8 cellular contexts compared by ENCODE assay signal in the genomic region with DNA sequence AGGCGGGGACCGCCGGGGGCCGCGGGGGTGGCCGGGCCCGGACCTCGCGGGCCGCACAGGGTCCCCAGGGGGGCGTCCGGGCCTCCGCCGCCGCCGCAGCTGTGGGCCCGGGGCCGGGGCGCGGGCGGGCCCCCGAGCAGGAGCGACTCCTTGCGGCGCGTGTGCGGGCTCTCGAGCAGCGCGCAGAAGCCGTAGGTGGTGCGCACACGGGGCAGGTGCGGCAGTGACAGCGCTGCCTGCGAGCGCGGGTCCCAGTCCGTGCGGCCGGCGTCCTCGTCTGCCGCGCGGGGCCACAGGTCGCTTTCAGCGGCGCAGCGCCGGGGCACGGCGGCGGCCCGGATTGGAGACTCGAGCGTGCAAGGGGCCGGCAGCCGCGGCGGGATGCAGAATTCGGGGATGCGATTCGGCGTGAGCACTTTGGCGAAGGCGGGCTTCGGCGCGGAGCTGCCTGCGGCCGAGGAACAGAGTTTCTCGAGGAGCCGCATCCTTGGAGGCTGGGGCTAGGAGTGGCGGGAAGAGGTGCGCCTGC. TPM values are rescaled to one million over a fixed set of nuclear protein-coding genes. Genes with fewer than 3 reads are reported as not detected.
DNase-seq lines count a peak whose midpoint lies in the region; ATAC-seq and TF ChIP-seq lines count a peak whose summit lies in the region.

No MANE protein-coding gene starts in this region.

- ATAC-seq in right lobe of liver (peak; percentile 35 to 61 (median 38)), upper lobe of left lung (ENCODE audit: low FRiP score in 2 of 2) (peak; percentile 29 to 43), HG02623 (IDR thresholded peaks at IDR 0.05; ENCODE audit: unreplicated experiment) (no peak)

- H3K9me3 ChIP-seq in right lobe of liver = no peaks in the 10 kb centered on the region
- H3K9me3 ChIP-seq in upper lobe of left lung = no peaks in the 10 kb centered on the region

- TF ChIP-seq POLR2A in right lobe of liver (IDR thresholded peaks at IDR 0.05) (no peak), upper lobe of left lung (IDR thresholded peaks at IDR 0.05) (no peak)

- TF ChIP-seq EP300 in upper lobe of left lung (IDR thresholded peaks at IDR 0.05) = no peak

- no CpG with 5 or more reads among the region's 76 CpGs for WGBS in right lobe of liver (ENCODE audit: insufficient coverage, low coverage, low lambda C conversion rate, missing lambda C conversion rate)
- 2 to 7% methylated on average over 19 to 30 of the region's 76 CpGs for WGBS in upper lobe of left lung, 2 donors

- H3K4me1 ChIP-seq in right lobe of liver (peaks cover 0 to 7% (median 0%) of the 10 kb centered on the region in 4 donors), upper lobe of left lung (peaks cover 14 to 35% (median 17%) of the 10 kb centered on the region in 4 donors)

- intact Hi-C loops in right lobe of liver (cut with DNase I) = no loop called here

- H3K4me3 ChIP-seq in cardiac fibroblast (replicated peaks in 1 of 2; ENCODE audit: low read depth in 2 of 2, low read length in 2 of 2) (peak overlapping the region; percentile 42 to 51), right lobe of liver (peak overlapping the region; percentile 32 to 44 (median 41)), upper lobe of left lung (peak overlapping the region in 3 of 4 donors; percentile 52 to 60 (median 60))

- DNase-seq in activated T-cell treated with anti-CD3 and anti-CD28 coated beads for 48 hours (ENCODE audit: low read depth) (peak; percentile 4), cardiac fibroblast (ENCODE audit: low read depth in 2 of 2) (peak; percentile 12 to 32), right lobe of liver (no peak), upper lobe of left lung (peak in 1 of 2 donors; percentile 88), retina (no peak), SIG-M5 (lab: John Stamatoyannopoulos, UW) (no peak)
- no peak for DNase-seq in activated T-cell treated with anti-CD3 and anti-CD28 coated beads, Interleukin-2, amount 50 U/mL, for 1 hour

- H3K27ac ChIP-seq in right lobe of liver = peak overlapping the region in 1 of 3 donors; percentile 25
- H3K27ac ChIP-seq in upper lobe of left lung = peak overlapping the region in 3 of 4 donors; percentile 63 to 85 (median 68)

- no peak for TF ChIP-seq CTCF in cardiac fibroblast (IDR thresholded peaks at IDR 0.05; ENCODE audit: low read depth, low read length)
- TF ChIP-seq CTCF in right lobe of liver (IDR thresholded peaks at IDR 0.05) = no peak
- no peak for TF ChIP-seq CTCF in upper lobe of left lung (IDR thresholded peaks at IDR 0.05)

- H3K27me3 ChIP-seq in right lobe of liver (peaks cover 5 to 24% of the 10 kb centered on the region in 2 donors), upper lobe of left lung (peaks cover 0 to 17% (median 2%) of the 10 kb centered on the region in 4 donors)

- H3K36me3 ChIP-seq in right lobe of liver (no peaks in the 10 kb centered on the region), upper lobe of left lung (no peaks in the 10 kb centered on the region)

RNA-seq across cellular contexts. Expression of a gene that starts 0.5 kb away (rescaled TPM):
- total RNA-seq in right lobe of liver (1 to 10 TPM in 5 of 6 experiments, under 1 TPM in 1; 0.37 to 4.6 (median 1.4) TPM), upper lobe of left lung (10 to 100 TPM in 1 of 6 donors, 1 to 10 TPM in 4, under 1 TPM in 1; 0.67 to 16.8 (median 3.1) TPM)

Comparison
In these comparisons a context has a peak if more than half of its experiments do, and no peak if none do; other contexts are left out.
1. DNase-seq: peak in activated T-cell treated with anti-CD3 and anti-CD28 coated beads for 48 hours (single experiment) and cardiac fibroblast (2 of 2); none in activated T-cell treated with anti-CD3 and anti-CD28 coated beads, Interleukin-2, amount 50 U/mL, for 1 hour (single experiment), right lobe of liver (0 of 3), retina (single experiment) and SIG-M5 (single experiment).
2. Peak in every context shown above with its lines, with median percentiles within 50 percentile points of each other: H3K4me3 ChIP-seq.